18 cellular contexts compared by ENCODE assay signal in genomic region chr4:127709456-127709855, GRCh38. TPM values are rescaled to one million over a fixed set of nuclear protein-coding genes. Genes with fewer than 3 reads are reported as not detected.
DNase-seq lines count a peak whose midpoint lies in the region; ATAC-seq, FAIRE-seq and TF ChIP-seq lines count a peak whose summit lies in the region.
"Had no signal": no experiment of that assay in that cellular context is flagged by ENCODE, and none has a peak within 500 bp of the region (broad histone marks: within the 10 kb centered on the region; RNA-seq: fewer than 3 reads in every experiment).

No MANE protein-coding gene starts in this region.

- H3K4me2 ChIP-seq in GM23248 (ENCODE audit: unreplicated experiment) (peak overlapping the region; percentile 80), astrocyte (ENCODE audit: low read length) (peak overlapping the region; percentile 54), fibroblast of lung (ENCODE audit: extremely low read depth, insufficient read depth, low read length) (no peak overlapping the region)

- H3K27me3 ChIP-seq in GM23248 (replicated peaks; ENCODE audit: insufficient read depth): no peaks in the 10 kb centered on the region
- H3K27me3 ChIP-seq in astrocyte (ENCODE audit: insufficient read depth, low read length): no peaks in the 10 kb centered on the region
- no peaks in the 10 kb centered on the region for H3K27me3 ChIP-seq in fibroblast of lung (ENCODE audit: control insufficient read depth, insufficient read depth, low read length)

- no peaks in the 10 kb centered on the region for H4K20me1 ChIP-seq in GM23248 (ENCODE audit: insufficient read depth)
- H4K20me1 ChIP-seq in astrocyte (ENCODE audit: insufficient read depth, low read length): no peaks in the 10 kb centered on the region
- no peaks in the 10 kb centered on the region for H4K20me1 ChIP-seq in fibroblast of lung (ENCODE audit: control insufficient read depth, extremely low read depth, insufficient read depth, low read length)

- H3F3A ChIP-seq in GM23248 (ENCODE audit: insufficient read depth): peaks cover 15% of the 10 kb centered on the region

- ATAC-seq in HG03139 (IDR thresholded peaks at IDR 0.05; ENCODE audit: unreplicated experiment): no peak

- peaks cover 24% of the 10 kb centered on the region for H3K36me3 Mint-ChIP-seq in astrocyte (ENCODE audit: low read depth, unreplicated experiment)

- no peak overlapping the region for H3K4me3 Mint-ChIP-seq in astrocyte (ENCODE audit: unreplicated experiment)
- H3K4me3 Mint-ChIP-seq: activated naive CD4-positive, alpha-beta T cell treated with anti-CD3 and anti-CD28 coated beads for 36 hours had no signal

- H3K27ac ChIP-seq in GM23248 (peak overlapping the region; percentile 47), astrocyte (ENCODE audit: low read depth, low read length) (peak overlapping the region; percentile 25), fibroblast of lung (ENCODE audit: insufficient read depth, low read length) (no peak overlapping the region)
- H3K27ac ChIP-seq: left ventricle myocardium inferior had no signal

- peak; percentile 13 for FAIRE-seq in astrocyte (lab: Jason Lieb, UNC)
- FAIRE-seq: TTC549 had no signal

- TF ChIP-seq CTCF in astrocyte (IDR thresholded peaks at IDR 0.05; ENCODE audit: insufficient read depth, low read depth, low read length): no peak
- TF ChIP-seq CTCF in fibroblast of lung (conservative IDR thresholded peaks at IDR 0.05 in 1 of 2, IDR thresholded peaks at IDR 0.05 in 1 of 2; ENCODE audit: low read depth in 1 of 2, low read length in 2 of 2): no peak

- H3K79me2 ChIP-seq in GM23248 (ENCODE audit: insufficient read depth): no peaks in the 10 kb centered on the region
- no peaks in the 10 kb centered on the region for H3K79me2 ChIP-seq in astrocyte (ENCODE audit: insufficient read depth, low read length)
- H3K79me2 ChIP-seq in fibroblast of lung (ENCODE audit: control insufficient read depth, insufficient read depth, low read length): no peaks in the 10 kb centered on the region

- WGBS in GM23248 (ENCODE audit: low coverage in 1 of 2, low lambda C conversion rate in 2 of 2, missing lambda C conversion rate in 2 of 2), 2 experiments: 39 to 45% methylated on average over 3 of the region's 3 CpGs

- no peaks in the 10 kb centered on the region for H3K27me3 Mint-ChIP-seq in astrocyte (ENCODE audit: low read depth, unreplicated experiment)

- H3K9me3 Mint-ChIP-seq in astrocyte (ENCODE audit: unreplicated experiment): no peaks in the 10 kb centered on the region
- H3K9me3 Mint-ChIP-seq: activated naive CD4-positive, alpha-beta T cell treated with anti-CD3 and anti-CD28 coated beads for 36 hours had no signal

- H2AFZ ChIP-seq in GM23248 (peak overlapping the region; percentile 54; the same call in 1 of the 2 replicates), astrocyte (ENCODE audit: low read depth, low read length) (peak overlapping the region; percentile 10), fibroblast of lung (ENCODE audit: low read length) (no peak overlapping the region)

- H3K4me1 ChIP-seq in GM23248 (ENCODE audit: insufficient read depth) (peaks cover 20% of the 10 kb centered on the region), astrocyte (ENCODE audit: insufficient read depth, low read length) (peaks cover 13% of the 10 kb centered on the region), fibroblast of lung (ENCODE audit: control insufficient read depth, extremely low read depth, insufficient read depth, low read length) (no peaks in the 10 kb centered on the region)

- H3K4me3 ChIP-seq in GM23248: peak overlapping the region; percentile 56
- no peak overlapping the region for H3K4me3 ChIP-seq in astrocyte (ENCODE audit: insufficient read depth, low read depth, low read length)
- H3K4me3 ChIP-seq in fibroblast of lung (replicated peaks in 1 of 4; ENCODE audit: control extremely low read depth in 1 of 4, insufficient read depth in 1 of 4, low read depth in 3 of 4, low read length in 4 of 4): no peak overlapping the region
- H3K4me3 ChIP-seq: left ventricle myocardium inferior had no signal

- peak overlapping the region; percentile 36 for H3K9ac ChIP-seq in GM23248
- peak overlapping the region; percentile 35 for H3K9ac ChIP-seq in astrocyte (ENCODE audit: low read length)
- H3K9ac ChIP-seq in fibroblast of lung (ENCODE audit: insufficient read depth, low read length): no peak overlapping the region

- peaks cover 13% of the 10 kb centered on the region for H3K4me1 Mint-ChIP-seq in astrocyte (ENCODE audit: low read depth, unreplicated experiment)

- DNase-seq in GM23248 (peak; percentile 18), astrocyte (ENCODE audit: low read depth) (peak; percentile 50), fibroblast of lung (ENCODE audit: low read depth in 2 of 2) (peak; percentile 15 to 56), renal cortical epithelial cell (ENCODE audit: low read depth) (peak; percentile 54), DMS 273 treated with DMSO at 0.1 percent for 48 hours (lab: John Stamatoyannopoulos, UW) (no peak), T-helper 2 cell (no peak)
- DNase-seq: activated CD4-positive, alpha-beta T cell treated with anti-CD3 and anti-CD28 coated beads, Interleukin-2, amount 50 U/mL, for 1 hour; activated naive CD4-positive, alpha-beta T cell treated with anti-CD3 and anti-CD28 coated beads for 36 hours; left ventricle myocardium inferior; MM.1S; NCI-H1694; stimulated activated CD4-positive, alpha-beta T cell treated with anti-CD3 and anti-CD28 coated beads, Interleukin-2, amount 100 ng/mL, for 48 hours had no signal

- H3K27ac Mint-ChIP-seq in astrocyte (ENCODE audit: unreplicated experiment): peak overlapping the region; percentile 70
- H3K27ac Mint-ChIP-seq: activated naive CD4-positive, alpha-beta T cell treated with anti-CD3 and anti-CD28 coated beads for 36 hours had no signal

- no peaks in the 10 kb centered on the region for H3K9me2 ChIP-seq in GM23248 (ENCODE audit: insufficient read depth)

- H3K9me3 ChIP-seq in GM23248 (ENCODE audit: low read depth) (no peaks in the 10 kb centered on the region), astrocyte (ENCODE audit: insufficient read depth, low read depth, low read length) (no peaks in the 10 kb centered on the region), fibroblast of lung (ENCODE audit: control insufficient read depth, insufficient read depth, low read depth, low read length) (no peaks in the 10 kb centered on the region)
- H3K9me3 ChIP-seq: left ventricle myocardium inferior had no signal

- 0 out of 2 replicates have a peak, but pooled peaks cover 3% of the 10 kb centered on the region for H3K36me3 ChIP-seq in GM23248 (ENCODE audit: low read depth)
- peaks cover 8% of the 10 kb centered on the region for H3K36me3 ChIP-seq in astrocyte (ENCODE audit: insufficient read depth, low read length)
- no peaks in the 10 kb centered on the region for H3K36me3 ChIP-seq in fibroblast of lung (ENCODE audit: control insufficient read depth, insufficient read depth, low read length)

- in situ Hi-C loops in GM23248 (cut with MboI): no loop called here

RNA-seq across cellular contexts. Expression of gene SLC25A31, which starts 20.7 kb away (rescaled TPM):
- not detected in 2 replicates for total RNA-seq in GM23248 (2014; rRNA removed; shearing (Covaris generic))
- polyA plus RNA-seq in GM23248 (2016; fragmentation: Nextera tagmentation; extraction: Ambion mirVana) (not detected in 2 replicates), fibroblast of lung (not detected in 2 replicates)
- total RNA-seq in astrocyte (not detected in 2 replicates), fibroblast of lung (not detected in 2 replicates), renal cortical epithelial cell (not detected in 2 replicates)
- not detected in 2 replicates for polyA plus RNA-seq in fibroblast of lung (2012)
- polyA minus RNA-seq in fibroblast of lung (ENCODE audit: low replicate concordance): not detected in 2 replicates
- total RNA-seq: activated naive CD4-positive, alpha-beta T cell treated with anti-CD3 and anti-CD28 coated beads for 36 hours; Calu3; dermis microvascular lymphatic vessel endothelial cell; left ventricle myocardium inferior; omental fat pad; sciatic nerve had no signal

Comparison
In these comparisons a context has a peak if more than half of its experiments do, and no peak if none do; other contexts are left out.
1. DNase-seq: peak in GM23248 (single experiment), astrocyte (single experiment), fibroblast of lung (2 of 2) and renal cortical epithelial cell (single experiment); none in DMS 273 treated with DMSO at 0.1 percent for 48 hours (single experiment) and T-helper 2 cell (0 of 5).